In the genomic region with DNA sequence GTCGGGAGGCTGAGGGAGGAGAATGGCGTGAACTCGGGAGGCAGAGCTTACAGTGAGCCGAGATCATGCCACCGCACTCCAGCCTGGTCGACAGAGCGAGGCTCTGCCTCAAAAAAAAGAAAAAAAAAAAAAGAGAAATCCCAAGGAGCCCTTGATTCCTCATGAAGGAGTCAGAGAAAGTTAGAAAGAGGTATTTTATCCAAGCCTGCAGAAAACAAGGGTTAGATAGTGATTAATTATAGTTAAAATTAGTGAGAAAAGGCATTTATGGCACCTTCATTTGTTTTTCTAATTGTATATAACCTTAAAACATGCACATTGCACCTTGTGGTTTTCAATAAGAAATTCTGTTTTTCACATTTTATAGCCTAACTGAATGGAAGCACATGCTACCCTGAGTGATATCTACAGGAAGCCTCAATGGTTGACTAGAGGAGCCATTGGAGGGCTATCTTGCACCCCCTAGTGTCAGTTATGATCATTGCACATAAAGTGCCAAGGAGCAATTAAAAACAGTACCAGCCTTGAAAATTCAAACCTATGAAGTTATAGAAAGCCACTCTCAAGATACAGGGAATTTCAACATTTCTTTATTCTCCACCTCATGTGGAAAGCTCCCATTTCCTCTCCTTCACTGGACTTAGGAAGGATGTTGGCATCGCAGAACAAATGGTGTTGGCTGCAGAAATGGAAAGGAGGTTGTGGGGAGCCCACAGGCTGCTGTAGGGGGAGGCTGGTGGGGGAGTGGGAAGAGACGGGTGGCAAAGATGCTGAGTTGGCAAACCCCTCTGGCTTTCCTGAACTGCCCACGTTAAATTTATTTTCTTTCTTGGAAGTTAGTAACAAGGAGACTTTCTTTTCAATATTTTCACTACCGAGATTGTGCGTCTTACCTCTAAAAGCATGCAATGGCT, we compare ENCODE assay signal across 8 cellular contexts. TPM values are rescaled to one million over a fixed set of nuclear protein-coding genes. Genes with fewer than 3 reads are reported as not detected.
DNase-seq lines count a peak whose midpoint lies in the region; ATAC-seq, FAIRE-seq and TF ChIP-seq lines count a peak whose summit lies in the region.

No MANE protein-coding gene starts in this region.

- H3K27ac ChIP-seq in liver (ENCODE audit: low read depth in 1 of 2, low read length in 2 of 2): no peak overlapping the region
- H3K27ac ChIP-seq in suprapubic skin: no peak overlapping the region

- DNase-seq in Daoy (ENCODE audit: low read depth): peak; percentile 42
- DNase-seq in HTR-8/SVneo (ENCODE audit: insufficient read length, low spot score): peak; percentile 61
- no peak for DNase-seq in chondrocyte (ENCODE audit: low spot score)
- peak; percentile 24 to 37 for DNase-seq in suprapubic skin (ENCODE audit: low spot score in 2 of 2)

- TF ChIP-seq CTCF in chondrocyte (IDR thresholded peaks at IDR 0.05): peak; percentile 86
- TF ChIP-seq CTCF in liver (IDR thresholded peaks at IDR 0.05; ENCODE audit: low read depth, low read length, missing input control): peak; percentile 74
- peak; percentile 58 to 66 for TF ChIP-seq CTCF in suprapubic skin (IDR thresholded peaks at IDR 0.05)

- no peaks in the 10 kb centered on the region for H3K9me3 ChIP-seq in liver (ENCODE audit: control insufficient read depth in 4 of 4, low read length in 3 of 4)
- H3K9me3 ChIP-seq in suprapubic skin: no peaks in the 10 kb centered on the region

- H3K27ac Mint-ChIP-seq in T-helper 1 cell treated with Interleukin-12 subunit alpha and Interleukin-12 subunit beta and Interleukin-4 antibody, amounts not matched to agents 30 μg/mL and 1 μg/mL, for 36 hours: peak overlapping the region; percentile 49
- H3K27ac Mint-ChIP-seq in chondrocyte (ENCODE audit: unreplicated experiment): peak overlapping the region; percentile 96

- no peak overlapping the region for H3K9ac ChIP-seq in liver (ENCODE audit: low read depth in 1 of 2, low read length in 2 of 2)

- H3K27me3 ChIP-seq in liver (ENCODE audit: control insufficient read depth in 4 of 4, insufficient read depth in 4 of 4, low read length in 3 of 4) (peaks cover 0 to 4% (median under 1%) of the 10 kb centered on the region in 4 donors), suprapubic skin (peaks cover 7% of the 10 kb centered on the region)

- H3K27me3 Mint-ChIP-seq in T-helper 1 cell treated with Interleukin-12 subunit alpha and Interleukin-12 subunit beta and Interleukin-4 antibody, amounts not matched to agents 30 μg/mL and 1 μg/mL, for 36 hours (ENCODE audit: low read depth): peaks cover 3% of the 10 kb centered on the region
- no peaks in the 10 kb centered on the region for H3K27me3 Mint-ChIP-seq in chondrocyte (ENCODE audit: low read depth)

- H3K4me1 ChIP-seq in liver (ENCODE audit: control insufficient read depth in 4 of 4, insufficient read depth in 4 of 4, low read length in 3 of 4) (no peaks in the 10 kb centered on the region), suprapubic skin (peaks cover 8% of the 10 kb centered on the region)

- H3K4me3 Mint-ChIP-seq in T-helper 1 cell treated with Interleukin-12 subunit alpha and Interleukin-12 subunit beta and Interleukin-4 antibody, amounts not matched to agents 30 μg/mL and 1 μg/mL, for 36 hours: no peak overlapping the region
- peak overlapping the region; percentile 26 for H3K4me3 Mint-ChIP-seq in chondrocyte (ENCODE audit: unreplicated experiment)

- whole genome bisulfite sequencing in liver: 91% methylated on average over 12 of the region's 12 CpGs
- WGBS in suprapubic skin: 86% methylated on average over 12 of the region's 12 CpGs

- no peak overlapping the region for H3K4me3 ChIP-seq in liver (ENCODE audit: low read depth in 1 of 3, low read length in 3 of 3)
- no peak overlapping the region for H3K4me3 ChIP-seq in suprapubic skin

- no peaks in the 10 kb centered on the region for H3K36me3 Mint-ChIP-seq in T-helper 1 cell treated with Interleukin-12 subunit alpha and Interleukin-12 subunit beta and Interleukin-4 antibody, amounts not matched to agents 30 μg/mL and 1 μg/mL, for 36 hours (ENCODE audit: low read depth)
- H3K36me3 Mint-ChIP-seq in chondrocyte (ENCODE audit: low read depth): peaks cover 46% of the 10 kb centered on the region

- H3K36me3 ChIP-seq in liver (ENCODE audit: control insufficient read depth in 4 of 4, insufficient read depth in 3 of 4, low read depth in 1 of 4, low read length in 3 of 4) (no peaks in the 10 kb centered on the region), suprapubic skin (no peaks in the 10 kb centered on the region)

- no peak for TF ChIP-seq POLR2A in suprapubic skin (IDR thresholded peaks at IDR 0.05)

- no peak for TF ChIP-seq EP300 in suprapubic skin (IDR thresholded peaks at IDR 0.05)

- peak; percentile 83 to 88 for TF ChIP-seq RAD21 in liver (IDR thresholded peaks at IDR 0.05)

- peaks cover 5% of the 10 kb centered on the region for H3K9me3 Mint-ChIP-seq in T-helper 1 cell treated with Interleukin-12 subunit alpha and Interleukin-12 subunit beta and Interleukin-4 antibody, amounts not matched to agents 30 μg/mL and 1 μg/mL, for 36 hours
- peaks cover 4% of the 10 kb centered on the region for H3K9me3 Mint-ChIP-seq in chondrocyte (ENCODE audit: low read depth)

- no peak for FAIRE-seq in HTR-8/SVneo (lab: Jason Lieb, UNC)

- peaks cover 11% of the 10 kb centered on the region for H3K4me1 Mint-ChIP-seq in T-helper 1 cell treated with Interleukin-12 subunit alpha and Interleukin-12 subunit beta and Interleukin-4 antibody, amounts not matched to agents 30 μg/mL and 1 μg/mL, for 36 hours (ENCODE audit: low read depth)
- H3K4me1 Mint-ChIP-seq in chondrocyte (ENCODE audit: low read depth): peaks cover 70% of the 10 kb centered on the region

- ATAC-seq in HG03442 (IDR thresholded peaks at IDR 0.05; ENCODE audit: unreplicated experiment) (no peak), GM21717 (IDR thresholded peaks at IDR 0.05; ENCODE audit: unreplicated experiment) (no peak)

TF ChIP-seq in liver, 16 proteins besides CTCF, POLR2A, EP300 and RAD21:
- TF ChIP-seq FOXA2 (IDR thresholded peaks at IDR 0.05): no peak
- TF ChIP-seq YY1 (IDR thresholded peaks at IDR 0.05): no peak
- no peak for TF ChIP-seq SP1 (IDR thresholded peaks at IDR 0.05)
- no peak for TF ChIP-seq ATF3 (IDR thresholded peaks at IDR 0.05)
- TF ChIP-seq MAX (IDR thresholded peaks at IDR 0.05): no peak
- TF ChIP-seq REST (IDR thresholded peaks at IDR 0.05): no peak
- TF ChIP-seq RXRA (IDR thresholded peaks at IDR 0.05): no peak
- TF ChIP-seq JUND (IDR thresholded peaks at IDR 0.05): no peak
- no peak for TF ChIP-seq NR2F2 (IDR thresholded peaks at IDR 0.05)
- no peak for TF ChIP-seq HNF4A (conservative IDR thresholded peaks at IDR 0.05)
- TF ChIP-seq GABPA (IDR thresholded peaks at IDR 0.05 in 1 of 2, conservative IDR thresholded peaks at IDR 0.05 in 1 of 2): no peak
- TF ChIP-seq TAF1 (conservative IDR thresholded peaks at IDR 0.05): no peak
- no peak for TF ChIP-seq EGR1 (IDR thresholded peaks at IDR 0.05; ENCODE audit: low read depth in 2 of 2)

RNA-seq across cellular contexts. Expression of gene ITGA11, which starts 48.5 kb away (rescaled TPM):
- 6.4 and 11.4 TPM in 2 replicates for total RNA-seq in Daoy (2014; rRNA removed; shearing (Covaris generic))
- total RNA-seq in chondrocyte (965 to 1,105 TPM (median 1,092 TPM) in 3 replicates), liver (1 to 10 TPM in 1 of 2 donors, under 1 TPM in 1; 0.92 to 1.0 TPM), suprapubic skin (1 to 10 TPM in 3 of 4 donors, under 1 TPM in 1; 0.83 to 3.6 (median 2.0) TPM)
- polyA plus RNA-seq in liver: under 1 TPM; 0.32 to 0.42 TPM

Comparison
In these comparisons a context has a peak if more than half of its experiments do, and no peak if none do; other contexts are left out.
1. RNA of gene ITGA11, which starts 48.5 kb away (total RNA-seq): 965 to 1,105 TPM in chondrocyte; 6.4 to 11.4 TPM in Daoy, 0.83 to 3.6 TPM in suprapubic skin and 0.92 to 1.0 TPM in liver; every median in the first group is over 10 times any median in the second.
2. Peak in every context shown above with its lines, with median percentiles within 50 percentile points of each other: CTCF ChIP-seq.